Comparison of ENCODE assay signal across 28 cellular contexts in genomic region chr22:30488121-30488520, GRCh38. TPM values are rescaled to one million over a fixed set of nuclear protein-coding genes. Genes with fewer than 3 reads are reported as not detected.
"Had no signal": no experiment of that assay in that cellular context is flagged by ENCODE, and none has a peak within 500 bp of the region (broad histone marks: within the 10 kb centered on the region; RNA-seq: fewer than 3 reads in every experiment).

No MANE protein-coding gene starts in this region.

- H3K36me3 ChIP-seq: esophagus squamous epithelium, heart right ventricle, right atrium auricular region, stomach, thyroid gland, upper lobe of left lung, vagina had no signal

- ATAC-seq: heart right ventricle; naive thymus-derived CD8-positive, alpha-beta T cell; stimulated activated naive B cell treated with anti-CD40 and anti-IgM and Interleukin-4, amounts not matched to agents 10 μg/mL and 1 μg/mL and 100 μg/mL, for 72 hours had no signal

- H3K4me2 ChIP-seq: smooth muscle cell had no signal

- H3K4me1 Mint-ChIP-seq: activated B cell treated with CpG ODN at 0.5 μM for 24 hours had no signal

- H3K4me3 ChIP-seq: esophagus squamous epithelium, heart right ventricle, right atrium auricular region, smooth muscle cell, stomach, thyroid gland, upper lobe of left lung, vagina had no signal

- H3K4me1 ChIP-seq: right atrium auricular region, thyroid gland, upper lobe of left lung, vagina had no signal

- FAIRE-seq: colon, endometrium had no signal

- H3K27ac Mint-ChIP-seq: activated B cell treated with CpG ODN at 0.5 μM for 24 hours; activated naive CD8-positive, alpha-beta T cell; stimulated activated naive B cell treated with anti-CD40 and anti-IgM and Interleukin-4, amounts not matched to agents 10 μg/mL and 1 μg/mL and 100 μg/mL, for 72 hours had no signal

- H3K4me3 Mint-ChIP-seq: activated B cell treated with CpG ODN at 0.5 μM for 24 hours; activated naive CD8-positive, alpha-beta T cell; naive thymus-derived CD8-positive, alpha-beta T cell; stimulated activated naive B cell treated with anti-CD40 and anti-IgM and Interleukin-4, amounts not matched to agents 10 μg/mL and 1 μg/mL and 100 μg/mL, for 72 hours had no signal

- H3K9me3 Mint-ChIP-seq: activated B cell treated with CpG ODN at 0.5 μM for 24 hours; naive thymus-derived CD8-positive, alpha-beta T cell; stimulated activated naive B cell treated with anti-CD40 and anti-IgM and Interleukin-4, amounts not matched to agents 10 μg/mL and 1 μg/mL and 100 μg/mL, for 72 hours had no signal

- H3K36me3 Mint-ChIP-seq: activated naive CD8-positive, alpha-beta T cell; naive thymus-derived CD8-positive, alpha-beta T cell; stimulated activated naive B cell treated with anti-CD40 and anti-IgM and Interleukin-4, amounts not matched to agents 10 μg/mL and 1 μg/mL and 100 μg/mL, for 72 hours had no signal

- DNase-seq: activated B cell treated with CpG ODN at 0.5 μM for 24 hours; activated CD4-positive, alpha-beta T cell treated with anti-CD3 and anti-CD28 coated beads, Interleukin-2, amount 50 U/mL, for 1 hour; activated effector memory CD4-positive, alpha-beta T cell treated with Interleukin-2 at 50 U/mL for 16 hours; activated naive CD4-positive, alpha-beta T cell treated with Interleukin-2 at 50 U/mL for 16 hours; anterior cingulate cortex; dermis blood vessel endothelial cell; effector CD4-positive, alpha-beta T cell; esophagus squamous epithelium; foreskin melanocyte; heart right ventricle; islet precursor cell; naive thymus-derived CD8-positive, alpha-beta T cell; stimulated activated CD4-positive, alpha-beta T cell treated with anti-CD3 and anti-CD28 coated beads, Interleukin-1b, Interleukin-23, amount 100 ng/mL, for 48 hours; stimulated activated naive B cell treated with anti-CD40 and anti-IgM and Interleukin-4, amounts not matched to agents 10 μg/mL and 1 μg/mL and 100 μg/mL, for 72 hours; thyroid gland; upper lobe of left lung had no signal

- H3K9me3 ChIP-seq: esophagus squamous epithelium, heart right ventricle, right atrium auricular region, stomach, thyroid gland, upper lobe of left lung, vagina had no signal

- H3K27ac ChIP-seq: epithelial cell of prostate, esophagus squamous epithelium, heart right ventricle, right atrium auricular region, stomach, thyroid gland, upper lobe of left lung, vagina had no signal

- H3K27me3 ChIP-seq: right atrium auricular region, thyroid gland, upper lobe of left lung, vagina had no signal

RNA-seq across cellular contexts. Expression of gene SEC14L3, which starts 16.3 kb away (rescaled TPM):
- total RNA-seq: activated B cell treated with CpG ODN at 0.5 μM for 24 hours; dermis blood vessel endothelial cell; glomerular endothelial cell; heart right ventricle; naive thymus-derived CD8-positive, alpha-beta T cell; omental fat pad; pulmonary artery endothelial cell; right atrium auricular region; smooth muscle cell; stomach; vagina had no signal
- polyA plus RNA-seq: adipose tissue; heart right ventricle; naive thymus-derived CD8-positive, alpha-beta T cell; smooth muscle cell; stomach had no signal

RNA-seq across cellular contexts. Expression of gene SEC14L4, which starts 17.4 kb away (rescaled TPM):
- total RNA-seq: activated B cell treated with CpG ODN at 0.5 μM for 24 hours; esophagus squamous epithelium; glomerular endothelial cell; naive thymus-derived CD8-positive, alpha-beta T cell; pulmonary artery endothelial cell; right atrium auricular region; smooth muscle cell; vagina had no signal
- polyA plus RNA-seq: heart right ventricle; naive thymus-derived CD8-positive, alpha-beta T cell; smooth muscle cell had no signal

RNA-seq across cellular contexts. Expression of gene SEC14L6, which starts 58.4 kb away (rescaled TPM):
- total RNA-seq: activated B cell treated with CpG ODN at 0.5 μM for 24 hours; naive thymus-derived CD8-positive, alpha-beta T cell; pulmonary artery endothelial cell; vagina had no signal
- polyA plus RNA-seq: heart right ventricle; naive thymus-derived CD8-positive, alpha-beta T cell; smooth muscle cell had no signal
